In genomic region chr19:7515471-7516226, GRCh38 we compare ENCODE assay signal across 8 cellular contexts. TPM values are rescaled to one million over a fixed set of nuclear protein-coding genes. Genes with fewer than 3 reads are reported as not detected.
A peak's percentile ranks its signal among the peaks of the same experiment; 100 is the strongest.
DNase-seq lines count a peak whose midpoint lies in the region; ATAC-seq, FAIRE-seq and TF ChIP-seq lines count a peak whose summit lies in the region.

Gene ZNF358, plus strand, starts transcription at chr19:7516103. Its CDS starts 3,140 bp downstream, at chr19:7519243.

- H3K27ac Mint-ChIP-seq in activated T-helper 2 cell treated with anti-CD3 and anti-CD28 coated beads, Interferon-gamma antibody, Interleukin-2, Interleukin-4, amounts not matched to agents 10 μg/mL and 5 μg/mL and 100 μg/mL, durations not matched to agents 14 hours and 24 hours and 36 hours = peak within 1 kb of the TSS; percentile 62
- peak within 1 kb of the TSS; percentile 2 to 79 (median 62) for H3K27ac Mint-ChIP-seq in naive B cell

- POLR2A ChIA-PET in A549 (lab: Yijun Ruan, JAX) = no interaction called here

- H3K9me3 Mint-ChIP-seq in activated T-helper 2 cell treated with anti-CD3 and anti-CD28 coated beads, Interferon-gamma antibody, Interleukin-2, Interleukin-4, amounts not matched to agents 10 μg/mL and 5 μg/mL and 100 μg/mL, durations not matched to agents 14 hours and 24 hours and 36 hours = no peaks in the 10 kb centered on the region
- no peaks in the 10 kb centered on the region for H3K9me3 Mint-ChIP-seq in naive B cell

- H3K4me3 ChIP-seq in A549 (peak within 1 kb of the TSS; percentile 67), foreskin fibroblast (ENCODE audit: low read depth in 1 of 2, low read length in 2 of 2) (peak within 1 kb of the TSS; percentile 60 to 88), tibial nerve (peak within 1 kb of the TSS; percentile 55 to 92 (median 60))

- TF ChIP-seq EP300 in A549 (IDR thresholded peaks at IDR 0.05) = no peak
- TF ChIP-seq EP300 in tibial nerve (IDR thresholded peaks at IDR 0.05) = no peak

- H3K4me2 ChIP-seq in A549 = peak within 1 kb of the TSS; percentile 82

- no peak for TF ChIP-seq CTCF in A549 (IDR thresholded peaks at IDR 0.05)
- TF ChIP-seq CTCF in GM10266 (IDR thresholded peaks at IDR 0.05; ENCODE audit: control insufficient read depth, insufficient read depth, low read depth, missing control alignments) = no peak
- no peak for TF ChIP-seq CTCF in foreskin fibroblast (IDR thresholded peaks at IDR 0.05; ENCODE audit: low read depth, low read length)
- TF ChIP-seq CTCF in tibial nerve (IDR thresholded peaks at IDR 0.05) = no peak

- CTCF ChIA-PET in A549 (lab: Yijun Ruan, JAX) = interaction anchor here (0.7 kb wide), 1 partner anchor 688 kb away, joined by 3 read pairs; no protein-coding TSS in a partner anchor

- no peaks in the 10 kb centered on the region for H3K27me3 ChIP-seq in tibial nerve

- H3K27ac ChIP-seq in A549 (peak within 1 kb of the TSS; percentile 78 to 99), tibial nerve (peak within 1 kb of the TSS; percentile 39 to 91 (median 85))

- peak; percentile 26 for TF ChIP-seq POLR2A in A549 (IDR thresholded peaks at IDR 0.05; ENCODE audit: low read length)
- TF ChIP-seq POLR2A in tibial nerve (IDR thresholded peaks at IDR 0.05) = no peak

- H3K27me3 Mint-ChIP-seq in activated T-helper 2 cell treated with anti-CD3 and anti-CD28 coated beads, Interferon-gamma antibody, Interleukin-2, Interleukin-4, amounts not matched to agents 10 μg/mL and 5 μg/mL and 100 μg/mL, durations not matched to agents 14 hours and 24 hours and 36 hours (ENCODE audit: low read depth) = peaks cover 27% of the 10 kb centered on the region
- H3K27me3 Mint-ChIP-seq in naive B cell = peaks cover 0 to 6% (median 4%) of the 10 kb centered on the region in 3 donors

- DNase-seq in A549 (ENCODE audit: low read depth in 1 of 2, low spot score in 1 of 2) (peak; percentile 50 to 67), GM10266 (ENCODE audit: extremely low spot score) (peak; percentile 98), NCI-H345 treated with DMSO at 0.1 percent for 48 hours (lab: John Stamatoyannopoulos, UW; ENCODE audit: unreplicated experiment) (peak; percentile 23), foreskin fibroblast (peak; percentile 70 to 90), naive B cell (peak; percentile 33), tibial nerve (ENCODE audit: low spot score in 2 of 2) (peak; percentile 36 to 43)
- DNase-seq in activated T-helper 2 cell treated with anti-CD3 and anti-CD28 coated beads, Interferon-gamma antibody, Interleukin-2, Interleukin-4, amounts not matched to agents 10 μg/mL and 5 μg/mL and 100 μg/mL, durations not matched to agents 14 hours and 24 hours and 36 hours (ENCODE audit: low spot score) = no peak

- H3K36me3 ChIP-seq in tibial nerve = peaks cover 0 to 22% (median 0%) of the 10 kb centered on the region in 3 donors

- intact Hi-C loops in activated T-helper 2 cell treated with anti-CD3 and anti-CD28 coated beads, Interferon-gamma antibody, Interleukin-2, Interleukin-4, amounts not matched to agents 10 μg/mL and 5 μg/mL and 100 μg/mL, durations not matched to agents 14 hours and 24 hours and 36 hours (cut with micrococcal nuclease) = no loop called here

- 14% methylated on average over 23 of the region's 51 CpGs for WGBS in A549 (ENCODE audit: missing lambda C conversion rate)
- 5 to 7% methylated on average over 20 to 35 of the region's 51 CpGs for WGBS in tibial nerve, 2 donors

- FAIRE-seq in A549 (lab: Jason Lieb, UNC) = no peak

- no peak for TF ChIP-seq RAD21 in A549 (conservative IDR thresholded peaks at IDR 0.05 in 1 of 2, IDR thresholded peaks at IDR 0.05 in 1 of 2)

- ATAC-seq in A549 (peak; percentile 80 to 92), naive B cell (ENCODE audit: low read depth in 2 of 2) (peak; percentile 91 to 92), GM18511 (IDR thresholded peaks at IDR 0.05; ENCODE audit: unreplicated experiment) (no peak)

- H3K9me3 ChIP-seq in A549 (no peaks in the 10 kb centered on the region), tibial nerve (no peaks in the 10 kb centered on the region)

- peaks cover 4% of the 10 kb centered on the region for H3K4me1 Mint-ChIP-seq in activated T-helper 2 cell treated with anti-CD3 and anti-CD28 coated beads, Interferon-gamma antibody, Interleukin-2, Interleukin-4, amounts not matched to agents 10 μg/mL and 5 μg/mL and 100 μg/mL, durations not matched to agents 14 hours and 24 hours and 36 hours (ENCODE audit: low read depth)
- H3K4me1 Mint-ChIP-seq in naive B cell = peaks cover 16 to 22% (median 21%) of the 10 kb centered on the region in 3 donors

- no peaks in the 10 kb centered on the region for H3K36me3 Mint-ChIP-seq in activated T-helper 2 cell treated with anti-CD3 and anti-CD28 coated beads, Interferon-gamma antibody, Interleukin-2, Interleukin-4, amounts not matched to agents 10 μg/mL and 5 μg/mL and 100 μg/mL, durations not matched to agents 14 hours and 24 hours and 36 hours (ENCODE audit: low read depth)
- no peaks in the 10 kb centered on the region for H3K36me3 Mint-ChIP-seq in naive B cell

- H3K4me3 Mint-ChIP-seq in activated T-helper 2 cell treated with anti-CD3 and anti-CD28 coated beads, Interferon-gamma antibody, Interleukin-2, Interleukin-4, amounts not matched to agents 10 μg/mL and 5 μg/mL and 100 μg/mL, durations not matched to agents 14 hours and 24 hours and 36 hours (ENCODE audit: low read depth) = peak within 1 kb of the TSS; percentile 82
- H3K4me3 Mint-ChIP-seq in naive B cell = peak within 1 kb of the TSS; percentile 79 to 97 (median 92)

- H3K4me1 ChIP-seq in A549 = peaks cover 7% of the 10 kb centered on the region
- H3K4me1 ChIP-seq in tibial nerve = peaks cover 0 to 27% (median 15%) of the 10 kb centered on the region in 4 donors

TF ChIP-seq in A549, 52 proteins besides CTCF, POLR2A, EP300 and RAD21:
- TF ChIP-seq SMC3 (IDR thresholded peaks at IDR 0.05) (no peak), USF2 (IDR thresholded peaks at IDR 0.05) (no peak), HDAC2 (IDR thresholded peaks at IDR 0.05) (no peak), FOSL2 (IDR thresholded peaks at IDR 0.05) (no peak), FOSL2 (CRISPR knock-in tag; IDR thresholded peaks at IDR 0.05) (no peak), RCOR1 (IDR thresholded peaks at IDR 0.05; ENCODE audit: low read depth, low read length) (no peak), KDM1A (IDR thresholded peaks at IDR 0.05; ENCODE audit: low read depth) (no peak), TP53 (CRISPR knock-in tag; IDR thresholded peaks at IDR 0.05) (no peak), KDM5A (IDR thresholded peaks at IDR 0.05) (no peak), MAX (IDR thresholded peaks at IDR 0.05) (no peak), ELK1 (IDR thresholded peaks at IDR 0.05; ENCODE audit: low read depth, low read length) (no peak), CHD2 (IDR thresholded peaks at IDR 0.05; ENCODE audit: low read length, partially characterized antibody) (no peak), MYC (IDR thresholded peaks at IDR 0.05; ENCODE audit: borderline replicate concordance, low read length) (no peak), NPAS2 (CRISPR knock-in tag; IDR thresholded peaks at IDR 0.05; ENCODE audit: borderline replicate concordance) (no peak), MAZ (IDR thresholded peaks at IDR 0.05; ENCODE audit: borderline replicate concordance, low read depth, low read length) (no peak), HEYL (CRISPR knock-in tag; IDR thresholded peaks at IDR 0.05) (no peak)
TF ChIP-seq in A549: peak in this region for 0.

RNA-seq across cellular contexts. Expression of gene ZNF358, which starts in this region (rescaled TPM):
- polyA plus RNA-seq in A549 (2011; rRNA removed) (9.5 and 9.9 TPM in 2 replicates), A549 (2017; fragmentation: RNase III; extraction: RNeasy Plus Mini Kit Qiagen cat#74134 plus additional on column Dnase treatment) (10.7 to 15.4 TPM (median 14.0 TPM) in 3 replicates), naive B cell (ENCODE audit: low read depth in 6 of 6) (1 to 10 TPM in 5 of 6 donors, under 1 TPM in 1; 0.94 to 3.5 (median 1.6) TPM)
- polyA plus RNA-seq in A549 (2012; cell fraction: cytosol; rRNA removed) = 11.7 and 14.4 TPM in 2 replicates
- 13.4 and 14.1 TPM in 2 replicates for polyA plus RNA-seq in A549 (2012; cell fraction: nucleus; rRNA removed)
- polyA minus RNA-seq in A549 (2011; rRNA and poly(A)+ RNA removed) = 10.7 and 14.3 TPM in 2 replicates
- 5.3 and 7.9 TPM in 2 replicates for total RNA-seq in activated T-helper 2 cell treated with anti-CD3 and anti-CD28 coated beads, Interferon-gamma antibody, Interleukin-2, Interleukin-4, amounts not matched to agents 10 μg/mL and 5 μg/mL and 100 μg/mL, durations not matched to agents 14 hours and 24 hours and 36 hours
- 10 to 100 TPM; 40.0 to 84.0 (median 69.2) TPM for total RNA-seq in tibial nerve
